Comparison of ENCODE assay signal across 18 cellular contexts in the genomic region with DNA sequence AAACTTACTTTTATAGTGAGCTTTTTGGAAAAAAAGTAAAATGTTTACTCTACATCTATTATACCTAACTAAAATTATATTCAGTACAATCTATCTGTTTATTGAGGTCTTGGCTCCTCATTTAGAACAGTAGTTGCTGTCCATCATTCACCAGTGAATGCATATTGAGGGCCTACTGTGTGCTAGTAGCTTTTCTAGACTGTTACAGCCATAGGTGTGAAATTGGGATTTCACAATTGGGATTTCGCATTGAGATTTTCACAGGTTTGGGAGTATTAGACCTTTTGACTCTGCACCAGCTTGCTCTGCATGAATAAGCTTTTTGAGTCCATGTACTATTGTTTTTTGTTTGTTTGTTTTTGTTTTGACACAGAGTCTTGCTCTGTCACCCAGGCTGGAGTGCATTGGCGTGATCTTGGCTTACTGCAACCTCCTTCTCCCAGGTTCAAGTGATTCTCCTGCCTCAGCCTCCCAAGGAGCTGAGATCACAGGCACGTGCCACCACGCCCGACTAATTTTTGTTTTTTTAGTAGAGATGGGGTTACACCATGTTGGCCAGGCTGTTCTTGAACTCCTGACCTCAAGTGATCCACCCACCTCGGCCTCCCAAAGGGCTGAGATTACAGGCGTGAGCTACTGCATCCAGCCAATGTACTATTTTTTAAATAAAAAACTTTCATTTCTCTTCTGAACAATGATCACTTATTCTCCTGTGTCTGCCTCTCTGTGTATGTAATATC. TPM values are rescaled to one million over a fixed set of nuclear protein-coding genes. Genes with fewer than 3 reads are reported as not detected.
A peak's percentile ranks its signal among the peaks of the same experiment; 100 is the strongest.
DNase-seq lines count a peak whose midpoint lies in the region; ATAC-seq and TF ChIP-seq lines count a peak whose summit lies in the region.
"Had no signal": no experiment of that assay in that cellular context is flagged by ENCODE, and none has a peak within 500 bp of the region (broad histone marks: within the 10 kb centered on the region; RNA-seq: fewer than 3 reads in every experiment).

No MANE protein-coding gene starts in this region.

- ATAC-seq in left cardiac atrium = no peak
- no peak for ATAC-seq in RWPE2 (ENCODE audit: low read depth)
- ATAC-seq in activated naive CD4-positive, alpha-beta T cell treated with anti-CD3 and anti-CD28 coated beads, Interleukin-2, amount 50 U/mL, for 72 hours = no peak
- ATAC-seq in GM18867 (IDR thresholded peaks at IDR 0.05; ENCODE audit: unreplicated experiment) = no peak

- intact Hi-C loops in left ventricle myocardium inferior (cut with micrococcal nuclease) = no loop called here
- intact Hi-C loops in left cardiac atrium (cut with DNase I) = no loop called here
- intact Hi-C loops in esophagus muscularis mucosa (cut with DNase I) = no loop called here

- H3K9me3 Mint-ChIP-seq in type B pancreatic cell = peaks cover 1% of the 10 kb centered on the region
- no peaks in the 10 kb centered on the region for H3K9me3 Mint-ChIP-seq in activated naive CD4-positive, alpha-beta T cell treated with anti-CD3 and anti-CD28 coated beads, Interleukin-2, amount 50 U/mL, for 72 hours
- H3K9me3 Mint-ChIP-seq: CD4-positive, alpha-beta T cell had no signal

- H3K27me3 ChIP-seq in left ventricle myocardium inferior (ENCODE audit: low read depth) = no peaks in the 10 kb centered on the region
- H3K27me3 ChIP-seq in RWPE2 (ENCODE audit: insufficient read depth, poor library complexity, severe bottlenecking) = no peaks in the 10 kb centered on the region
- H3K27me3 ChIP-seq in parathyroid adenoma (ENCODE audit: control insufficient read depth, insufficient read depth, low read length) = no peaks in the 10 kb centered on the region
- H3K27me3 ChIP-seq in esophagus muscularis mucosa = no peaks in the 10 kb centered on the region

- TF ChIP-seq CTCF in left ventricle myocardium inferior (IDR thresholded peaks at IDR 0.05; ENCODE audit: borderline replicate concordance) = no peak
- no peak for TF ChIP-seq CTCF in RWPE2 (IDR thresholded peaks at IDR 0.05; ENCODE audit: poor library complexity, severe bottlenecking)
- TF ChIP-seq CTCF in parathyroid adenoma (IDR thresholded peaks at IDR 0.05) = no peak
- no peak for TF ChIP-seq CTCF in type B pancreatic cell (conservative IDR thresholded peaks at IDR 0.05)
- no peak for TF ChIP-seq CTCF in esophagus muscularis mucosa (IDR thresholded peaks at IDR 0.05)

- H3K4me1 ChIP-seq in left ventricle myocardium inferior = peaks cover 24% of the 10 kb centered on the region
- peaks cover 52% of the 10 kb centered on the region for H3K4me1 ChIP-seq in RWPE2 (ENCODE audit: insufficient read depth, poor library complexity, severe bottlenecking)
- H3K4me1 ChIP-seq in parathyroid adenoma = peaks cover 38% of the 10 kb centered on the region
- H3K4me1 ChIP-seq in esophagus muscularis mucosa = peaks cover 17 to 38% (median 34%) of the 10 kb centered on the region in 4 donors

- H3K27me3 Mint-ChIP-seq in type B pancreatic cell = no peaks in the 10 kb centered on the region

- TF ChIP-seq POLR2A in esophagus muscularis mucosa (IDR thresholded peaks at IDR 0.05; ENCODE audit: low read depth) = no peak

- no peak for TF ChIP-seq EP300 in esophagus muscularis mucosa (IDR thresholded peaks at IDR 0.05)

- H3K36me3 ChIP-seq in left ventricle myocardium inferior (no peaks in the 10 kb centered on the region), RWPE2 (ENCODE audit: low read depth) (no peaks in the 10 kb centered on the region), parathyroid adenoma (ENCODE audit: control insufficient read depth, insufficient read depth, low read length) (no peaks in the 10 kb centered on the region), esophagus muscularis mucosa (no peaks in the 10 kb centered on the region)

- H2AFZ ChIP-seq in parathyroid adenoma = no peak overlapping the region
- H2AFZ ChIP-seq: GM23248 had no signal

- peak overlapping the region; percentile 27 for H3K27ac ChIP-seq in left ventricle myocardium inferior (replicated peaks)
- H3K27ac ChIP-seq in RWPE2 (ENCODE audit: poor library complexity, severe bottlenecking) = peak overlapping the region; percentile 99
- peak overlapping the region; percentile 100 for H3K27ac ChIP-seq in parathyroid adenoma
- peak overlapping the region in 1 of 4 donors; percentile 92 for H3K27ac ChIP-seq in esophagus muscularis mucosa (replicated peaks in 1 of 4)
- H3K27ac ChIP-seq: GM23248 had no signal

- DNase-seq in left ventricle myocardium inferior (peak; percentile 22), left cardiac atrium (no peak), RWPE2 (ENCODE audit: low spot score) (no peak), type B pancreatic cell (ENCODE audit: extremely low spot score, unreplicated experiment) (no peak), esophagus muscularis mucosa (ENCODE audit: extremely low spot score) (no peak)
- DNase-seq in activated naive CD4-positive, alpha-beta T cell treated with anti-CD3 and anti-CD28 coated beads, Interleukin-2, amount 50 U/mL, for 72 hours (ENCODE audit: low spot score in 2 of 2) = no peak
- DNase-seq: CD4-positive, alpha-beta T cell; GF-D8; GM23248; KBM-7; NCI-H1092; NCI-H2107; NCI-H226; NCI-H526 treated with DMSO at 0.1 percent for 48 hours; NK-92 treated with Interleukin-12 subunit alpha and Interleukin-12 subunit beta, amount 100 ng/mL, for 24 hours; OCI-M1 had no signal

- WGBS in esophagus muscularis mucosa = 75% methylated on average over 7 of the region's 7 CpGs

- H3K36me3 Mint-ChIP-seq in type B pancreatic cell = no peaks in the 10 kb centered on the region
- H3K36me3 Mint-ChIP-seq in activated naive CD4-positive, alpha-beta T cell treated with anti-CD3 and anti-CD28 coated beads, Interleukin-2, amount 50 U/mL, for 72 hours = no peaks in the 10 kb centered on the region

- H3K4me3 ChIP-seq in left ventricle myocardium inferior = no peak overlapping the region
- H3K4me3 ChIP-seq in RWPE2 (ENCODE audit: severe bottlenecking) = no peak overlapping the region
- no peak overlapping the region for H3K4me3 ChIP-seq in parathyroid adenoma (ENCODE audit: low read depth, low read length)
- no peak overlapping the region for H3K4me3 ChIP-seq in esophagus muscularis mucosa
- H3K4me3 ChIP-seq: GM23248 had no signal

- peak overlapping the region; percentile 46 for H3K27ac Mint-ChIP-seq in type B pancreatic cell
- H3K27ac Mint-ChIP-seq in activated naive CD4-positive, alpha-beta T cell treated with anti-CD3 and anti-CD28 coated beads, Interleukin-2, amount 50 U/mL, for 72 hours = no peak overlapping the region
- H3K27ac Mint-ChIP-seq: CD4-positive, alpha-beta T cell had no signal

- H3K4me2 ChIP-seq in parathyroid adenoma (ENCODE audit: low read length) = no peak overlapping the region

- no peak overlapping the region for H3K4me3 Mint-ChIP-seq in type B pancreatic cell
- H3K4me3 Mint-ChIP-seq: CD4-positive, alpha-beta T cell had no signal

- H3K9me3 ChIP-seq in left ventricle myocardium inferior (replicated peaks) (no peaks in the 10 kb centered on the region), RWPE2 (ENCODE audit: severe bottlenecking) (no peaks in the 10 kb centered on the region), parathyroid adenoma (ENCODE audit: control insufficient read depth, low read length) (no peaks in the 10 kb centered on the region), esophagus muscularis mucosa (no peaks in the 10 kb centered on the region)

- H3K9ac ChIP-seq in parathyroid adenoma = no peak overlapping the region
- H3K9ac ChIP-seq: GM23248 had no signal

- no peaks in the 10 kb centered on the region for H3K79me2 ChIP-seq in parathyroid adenoma

- H3K4me1 Mint-ChIP-seq in type B pancreatic cell (ENCODE audit: unreplicated experiment) = peaks cover 36% of the 10 kb centered on the region

RNA-seq across cellular contexts. Expression of a gene that starts 47.2 kb away (rescaled TPM):
- 10.8 TPM for total RNA-seq in left ventricle myocardium inferior
- total RNA-seq in left cardiac atrium = 10 to 100 TPM; 17.0 to 19.0 TPM
- 83.3 and 104 TPM in 2 replicates for total RNA-seq in type B pancreatic cell (ENCODE audit: low replicate concordance)
- total RNA-seq in activated naive CD4-positive, alpha-beta T cell treated with anti-CD3 and anti-CD28 coated beads, Interleukin-2, amount 50 U/mL, for 72 hours = 1 to 10 TPM; 1.9 to 2.3 TPM
- total RNA-seq in esophagus muscularis mucosa = 100 to 1,000 TPM; 308 to 587 (median 435) TPM
